Comparison of ENCODE assay signal across 7 cellular contexts in genomic region chr16:2659560-2659959, GRCh38. TPM values are rescaled to one million over a fixed set of nuclear protein-coding genes. Genes with fewer than 3 reads are reported as not detected.
A peak's percentile ranks its signal among the peaks of the same experiment; 100 is the strongest.
DNase-seq lines count a peak whose midpoint lies in the region; ATAC-seq, FAIRE-seq and TF ChIP-seq lines count a peak whose summit lies in the region.
"Not testable (repeated sequence)": the region's sequence is repeated elsewhere in the genome, so short reads cannot be mapped to it uniquely, and the experiment has no call there.

No MANE protein-coding gene starts in this region.

- DNase-seq in Calu3, result peak; percentile 39
- DNase-seq in SW480 (ENCODE audit: low spot score), result peak; percentile 6
- DNase-seq in activated T-helper 2 cell treated with anti-CD3 and anti-CD28 coated beads, Interferon-gamma antibody, Interleukin-2, Interleukin-4, amounts not matched to agents 10 μg/mL and 5 μg/mL and 100 μg/mL, durations not matched to agents 14 hours and 24 hours and 36 hours (ENCODE audit: low spot score); Right ventricle myocardium inferior (ENCODE audit: missing footprints): not testable (repeated sequence)
- peak; percentile 49 to 52 for DNase-seq in left colon
- peak; percentile 23 for DNase-seq in myocyte (ENCODE audit: low read depth)
- peak; percentile 69 for DNase-seq in small intestine

- WGBS in small intestine, 3 donors, result 27 to 61% (median 36%) methylated on average over 8 of the region's 8 CpGs

- H3K9me3 Mint-ChIP-seq in Calu3 (ENCODE audit: low read depth, unreplicated experiment); activated T-helper 2 cell treated with anti-CD3 and anti-CD28 coated beads, Interferon-gamma antibody, Interleukin-2, Interleukin-4, amounts not matched to agents 10 μg/mL and 5 μg/mL and 100 μg/mL, durations not matched to agents 14 hours and 24 hours and 36 hours: not testable (repeated sequence)

- CTCF ChIA-PET in Calu3 (lab: Charles Lee), result not testable (repeated sequence)

- intact Hi-C loops in Calu3 (cut with micrococcal nuclease; ENCODE audit: unreplicated experiment); activated T-helper 2 cell treated with anti-CD3 and anti-CD28 coated beads, Interferon-gamma antibody, Interleukin-2, Interleukin-4, amounts not matched to agents 10 μg/mL and 5 μg/mL and 100 μg/mL, durations not matched to agents 14 hours and 24 hours and 36 hours (cut with micrococcal nuclease); Right ventricle myocardium inferior (cut with DNase I); left colon (cut with DNase I, micrococcal nuclease): not testable (repeated sequence)

- TF ChIP-seq CTCF in Calu3 (IDR thresholded peaks at IDR 0.05; ENCODE audit: unreplicated experiment), result not testable (repeated sequence)

- peak; percentile 6 for ATAC-seq in Right ventricle myocardium inferior
- ATAC-seq in left colon, result peak; percentile 80

- not testable (repeated sequence) for H3K27me3 ChIP-seq in small intestine (ENCODE audit: control insufficient read depth in 2 of 2, insufficient read depth in 2 of 2, low read length in 2 of 2)

- not testable (repeated sequence) for H3K4me3 ChIP-seq in small intestine (ENCODE audit: low read depth in 1 of 2, low read length in 2 of 2)

- peaks cover 33% of the 10 kb centered on the region for H3K4me1 Mint-ChIP-seq in Calu3 (ENCODE audit: low read depth, unreplicated experiment)
- H3K4me1 Mint-ChIP-seq in activated T-helper 2 cell treated with anti-CD3 and anti-CD28 coated beads, Interferon-gamma antibody, Interleukin-2, Interleukin-4, amounts not matched to agents 10 μg/mL and 5 μg/mL and 100 μg/mL, durations not matched to agents 14 hours and 24 hours and 36 hours (ENCODE audit: low read depth), result peaks cover 38% of the 10 kb centered on the region

- H3K27ac Mint-ChIP-seq in Calu3 (ENCODE audit: unreplicated experiment), result not testable (repeated sequence)
- peak overlapping the region; percentile 67 for H3K27ac Mint-ChIP-seq in activated T-helper 2 cell treated with anti-CD3 and anti-CD28 coated beads, Interferon-gamma antibody, Interleukin-2, Interleukin-4, amounts not matched to agents 10 μg/mL and 5 μg/mL and 100 μg/mL, durations not matched to agents 14 hours and 24 hours and 36 hours

- BruUV-seq in Calu3 (replicated peaks; lab: Mats Ljungman, UMichigan), result not testable (repeated sequence)

- FAIRE-seq in small intestine (lab: Jason Lieb, UNC), result not testable (repeated sequence)

- H3K4me1 ChIP-seq in small intestine (ENCODE audit: control insufficient read depth in 2 of 2, insufficient read depth in 1 of 2, low read depth in 1 of 2, low read length in 1 of 2), result not testable (repeated sequence)

- H3K27me3 Mint-ChIP-seq in Calu3 (ENCODE audit: unreplicated experiment), result peaks cover 12% of the 10 kb centered on the region
- not testable (repeated sequence) for H3K27me3 Mint-ChIP-seq in activated T-helper 2 cell treated with anti-CD3 and anti-CD28 coated beads, Interferon-gamma antibody, Interleukin-2, Interleukin-4, amounts not matched to agents 10 μg/mL and 5 μg/mL and 100 μg/mL, durations not matched to agents 14 hours and 24 hours and 36 hours (ENCODE audit: low read depth)

- H3K36me3 ChIP-seq in small intestine (ENCODE audit: control insufficient read depth in 2 of 2, insufficient read depth in 2 of 2, low read length in 2 of 2), result not testable (repeated sequence)

- peaks cover 27% of the 10 kb centered on the region for H3K36me3 Mint-ChIP-seq in Calu3 (ENCODE audit: insufficient read depth, unreplicated experiment)
- peaks cover 40% of the 10 kb centered on the region for H3K36me3 Mint-ChIP-seq in activated T-helper 2 cell treated with anti-CD3 and anti-CD28 coated beads, Interferon-gamma antibody, Interleukin-2, Interleukin-4, amounts not matched to agents 10 μg/mL and 5 μg/mL and 100 μg/mL, durations not matched to agents 14 hours and 24 hours and 36 hours (ENCODE audit: low read depth)

- H3K9me3 ChIP-seq in small intestine (ENCODE audit: control insufficient read depth, low read depth), result not testable (repeated sequence)

- H3K4me3 Mint-ChIP-seq in Calu3 (ENCODE audit: low read depth, unreplicated experiment); activated T-helper 2 cell treated with anti-CD3 and anti-CD28 coated beads, Interferon-gamma antibody, Interleukin-2, Interleukin-4, amounts not matched to agents 10 μg/mL and 5 μg/mL and 100 μg/mL, durations not matched to agents 14 hours and 24 hours and 36 hours (ENCODE audit: low read depth): not testable (repeated sequence)

- not testable (repeated sequence) for H3K27ac ChIP-seq in small intestine (ENCODE audit: low read depth in 1 of 2, low read length in 1 of 2)

RNA-seq across cellular contexts. Expression of gene KCTD5, which starts 22.8 kb away (rescaled TPM):
- total RNA-seq in Calu3 (2022), result 36.6 and 36.7 TPM in 2 replicates
- total RNA-seq in activated T-helper 2 cell treated with anti-CD3 and anti-CD28 coated beads, Interferon-gamma antibody, Interleukin-2, Interleukin-4, amounts not matched to agents 10 μg/mL and 5 μg/mL and 100 μg/mL, durations not matched to agents 14 hours and 24 hours and 36 hours, result 65.5 and 68.5 TPM in 2 replicates
- total RNA-seq in Right ventricle myocardium inferior, result 10.5 TPM
- 10 to 100 TPM; 49.3 to 79.6 TPM for total RNA-seq in left colon
- 39.0 and 40.6 TPM in 2 replicates for total RNA-seq in myocyte
- polyA plus RNA-seq in myocyte (2012), result 28.4 TPM
- 10 to 100 TPM; 24.3 to 41.2 (median 35.5) TPM for polyA plus RNA-seq in small intestine
